19 cellular contexts compared by ENCODE assay signal in the genomic region with DNA sequence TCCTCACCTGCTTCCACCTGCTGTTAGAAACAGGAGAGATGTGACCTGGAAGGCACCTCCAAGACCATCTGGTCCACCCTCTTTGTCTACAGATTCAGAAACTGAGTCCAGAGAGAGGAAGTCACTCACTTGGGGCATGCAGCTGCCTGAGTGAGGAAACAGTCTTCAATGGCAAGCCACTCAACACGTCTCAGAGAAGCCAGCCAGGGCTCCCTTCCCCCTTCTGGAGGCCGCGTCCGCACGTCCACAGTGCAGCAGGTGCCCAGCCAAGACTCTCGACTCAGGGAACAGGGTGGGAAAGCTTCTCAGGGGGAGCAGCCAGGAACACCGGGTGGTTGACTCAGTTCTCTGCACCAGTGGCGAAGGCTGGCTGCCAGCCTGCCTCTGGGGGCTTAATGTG.
DNase-seq lines count a peak whose midpoint lies in the region; ATAC-seq, FAIRE-seq and TF ChIP-seq lines count a peak whose summit lies in the region.
"Had no signal": no experiment of that assay in that cellular context is flagged by ENCODE, and none has a peak within 500 bp of the region (broad histone marks: within the 10 kb centered on the region; RNA-seq: fewer than 3 reads in every experiment).

No MANE protein-coding gene starts in this region.

- peak overlapping the region; percentile 77 for H2AFZ ChIP-seq in neural progenitor cell (replicated peaks)

- no peaks in the 10 kb centered on the region for H3K36me3 Mint-ChIP-seq in neural progenitor cell
- peaks cover 5% of the 10 kb centered on the region for H3K36me3 Mint-ChIP-seq in activated CD8-positive, alpha-beta T cell treated with anti-CD3 and anti-CD28 coated beads, Interleukin-2, amount 10 ng/mL, durations not matched to agents 7 days and 5 days (ENCODE audit: low read depth)

- no peak overlapping the region for H3K27ac Mint-ChIP-seq in neural progenitor cell
- H3K27ac Mint-ChIP-seq in activated CD8-positive, alpha-beta T cell treated with anti-CD3 and anti-CD28 coated beads, Interleukin-2, amount 10 ng/mL, durations not matched to agents 7 days and 5 days, result no peak overlapping the region

- POLR2A ChIA-PET in activated CD8-positive, alpha-beta T cell treated with anti-CD3 and anti-CD28 coated beads, Interleukin-2, amount 10 ng/mL, durations not matched to agents 7 days and 5 days (lab: Charles Lee), result no interaction called here

- peak; percentile 49; the same call in 1 of the 2 replicates for TF ChIP-seq POLR2A in Raji (IDR thresholded peaks at IDR 0.05; ENCODE audit: insufficient read depth, low read depth, low read length)

- no peak overlapping the region for H3K4me3 Mint-ChIP-seq in neural progenitor cell
- H3K4me3 Mint-ChIP-seq in activated CD8-positive, alpha-beta T cell treated with anti-CD3 and anti-CD28 coated beads, Interleukin-2, amount 10 ng/mL, durations not matched to agents 7 days and 5 days, result no peak overlapping the region

- H3F3A ChIP-seq in neural progenitor cell (ENCODE audit: low read depth), result no peaks in the 10 kb centered on the region

- no peak overlapping the region for H3K27ac ChIP-seq in neural progenitor cell
- H3K27ac ChIP-seq: heart right ventricle had no signal

- peak; percentile 67 for FAIRE-seq in GM18507 (lab: Jason Lieb, UNC)
- FAIRE-seq: kidney, small intestine, urothelium cell line had no signal

- H3K27me3 Mint-ChIP-seq in neural progenitor cell (ENCODE audit: insufficient read depth, low read depth), result peaks cover 2% of the 10 kb centered on the region
- H3K27me3 Mint-ChIP-seq in activated CD8-positive, alpha-beta T cell treated with anti-CD3 and anti-CD28 coated beads, Interleukin-2, amount 10 ng/mL, durations not matched to agents 7 days and 5 days (ENCODE audit: low read depth), result peaks cover 17% of the 10 kb centered on the region

- no peak for TF ChIP-seq CTCF in neural progenitor cell (IDR thresholded peaks at IDR 0.05)

- no peaks in the 10 kb centered on the region for H3K36me3 ChIP-seq in neural progenitor cell
- H3K36me3 ChIP-seq: esophagus squamous epithelium, heart right ventricle had no signal

- H3K9me3 ChIP-seq in neural progenitor cell (ENCODE audit: low read depth), result no peaks in the 10 kb centered on the region
- H3K9me3 ChIP-seq: esophagus squamous epithelium, heart right ventricle had no signal

- no peaks in the 10 kb centered on the region for H4K20me1 ChIP-seq in neural progenitor cell (ENCODE audit: low read depth)

- H3K4me1 ChIP-seq in neural progenitor cell, result peaks cover 19% of the 10 kb centered on the region

- CTCF ChIA-PET in activated CD8-positive, alpha-beta T cell treated with anti-CD3 and anti-CD28 coated beads, Interleukin-2, amount 10 ng/mL, durations not matched to agents 7 days and 5 days (lab: Charles Lee), result no interaction called here

- no peak overlapping the region for H3K9ac ChIP-seq in neural progenitor cell

- no peak overlapping the region for H3K4me3 ChIP-seq in neural progenitor cell
- H3K4me3 ChIP-seq: esophagus squamous epithelium, heart right ventricle had no signal

- H3K9me3 Mint-ChIP-seq in neural progenitor cell, result peaks cover 4% of the 10 kb centered on the region
- no peaks in the 10 kb centered on the region for H3K9me3 Mint-ChIP-seq in activated CD8-positive, alpha-beta T cell treated with anti-CD3 and anti-CD28 coated beads, Interleukin-2, amount 10 ng/mL, durations not matched to agents 7 days and 5 days (ENCODE audit: insufficient read depth)

- no peaks in the 10 kb centered on the region for H3K79me2 ChIP-seq in neural progenitor cell (ENCODE audit: low read depth)

- no peaks in the 10 kb centered on the region for H3K27me3 ChIP-seq in neural progenitor cell
- H3K27me3 ChIP-seq: esophagus squamous epithelium, heart right ventricle had no signal

- peak; percentile 28 for ATAC-seq in GM21717 (IDR thresholded peaks at IDR 0.05; ENCODE audit: unreplicated experiment)
- no peak for ATAC-seq in activated CD8-positive, alpha-beta T cell treated with anti-CD3 and anti-CD28 coated beads, Interleukin-2, amount 10 ng/mL, durations not matched to agents 7 days and 5 days
- ATAC-seq: stimulated activated naive CD8-positive, alpha-beta T cell treated with anti-CD3 and anti-CD28 coated beads, Interleukin-15, Interleukin-2, amounts not matched to agents 100 U/mL and 50 U/mL, for 24 hours had no signal

- DNase-seq in GM18507 (ENCODE audit: extremely low spot score, insufficient read length, low read depth) (no peak), neural progenitor cell (ENCODE audit: low spot score) (no peak), NCI-H2227 (lab: John Stamatoyannopoulos, UW; ENCODE audit: unreplicated experiment) (no peak), cerebellar cortex (ENCODE audit: low spot score) (no peak), 8988T (no peak)
- DNase-seq in activated CD8-positive, alpha-beta T cell treated with anti-CD3 and anti-CD28 coated beads, Interleukin-2, amount 10 ng/mL, durations not matched to agents 7 days and 5 days, result no peak
- DNase-seq: activated CD8-positive, alpha-beta memory T cell treated with anti-CD3 and anti-CD28 coated beads for 24 hours; activated effector memory CD4-positive, alpha-beta T cell treated with Interleukin-2 at 50 U/mL for 16 hours; dermis blood vessel endothelial cell; esophagus squamous epithelium; GOT3; heart right ventricle; kidney; NCI-H345; small intestine; stimulated activated naive CD8-positive, alpha-beta T cell treated with anti-CD3 and anti-CD28 coated beads, Interleukin-15, Interleukin-2, amounts not matched to agents 100 U/mL and 50 U/mL, for 24 hours had no signal

- H3K4me1 Mint-ChIP-seq in neural progenitor cell, result peaks cover 27% of the 10 kb centered on the region
- H3K4me1 Mint-ChIP-seq in activated CD8-positive, alpha-beta T cell treated with anti-CD3 and anti-CD28 coated beads, Interleukin-2, amount 10 ng/mL, durations not matched to agents 7 days and 5 days (ENCODE audit: low read depth), result peaks cover 15% of the 10 kb centered on the region

- H3K4me2 ChIP-seq in neural progenitor cell, result no peak overlapping the region
